In genomic region chr21:24428539-24429186, GRCh38 we compare ENCODE assay signal across 9 cellular contexts.
DNase-seq lines count a peak whose midpoint lies in the region; ATAC-seq and TF ChIP-seq lines count a peak whose summit lies in the region.
"Had no signal": no experiment of that assay in that cellular context is flagged by ENCODE, and none has a peak within 500 bp of the region (broad histone marks: within the 10 kb centered on the region; RNA-seq: fewer than 3 reads in every experiment).

No MANE protein-coding gene starts in this region.

- no peak overlapping the region for H3K4me2 ChIP-seq in GM23338

- TF ChIP-seq CTCF in tibial nerve (IDR thresholded peaks at IDR 0.05) = no peak
- TF ChIP-seq CTCF in GM23338 (conservative IDR thresholded peaks at IDR 0.05; ENCODE audit: low read depth in 2 of 2) = no peak

- H3K9me2 ChIP-seq in GM23338 (ENCODE audit: insufficient read depth) = no peaks in the 10 kb centered on the region

- H3K36me3 ChIP-seq in tibial nerve = no peaks in the 10 kb centered on the region
- no peaks in the 10 kb centered on the region for H3K36me3 ChIP-seq in GM23338 (ENCODE audit: insufficient read depth)

- no peak for TF ChIP-seq POLR2A in tibial nerve (IDR thresholded peaks at IDR 0.05)

- no peaks in the 10 kb centered on the region for H3K79me2 ChIP-seq in GM23338 (replicated peaks; ENCODE audit: insufficient read depth)

- no peak for TF ChIP-seq EP300 in tibial nerve (IDR thresholded peaks at IDR 0.05)

- peak overlapping the region; percentile 43 for H3K27ac Mint-ChIP-seq in activated CD4-positive, alpha-beta memory T cell treated with anti-CD3 and anti-CD28 coated beads for 36 hours
- no peak overlapping the region for H3K27ac Mint-ChIP-seq in GM23338

- no peaks in the 10 kb centered on the region for H3K27me3 Mint-ChIP-seq in activated CD4-positive, alpha-beta memory T cell treated with anti-CD3 and anti-CD28 coated beads for 36 hours
- peaks cover 3% of the 10 kb centered on the region for H3K27me3 Mint-ChIP-seq in GM23338 (ENCODE audit: insufficient read depth, low read depth, poor library complexity)

- no peaks in the 10 kb centered on the region for H3K27me3 ChIP-seq in tibial nerve
- peaks cover 18% of the 10 kb centered on the region for H3K27me3 ChIP-seq in GM23338 (ENCODE audit: insufficient read depth)

- 0 out of 2 replicates have a peak, but pooled peaks cover 4% of the 10 kb centered on the region for H4K20me1 ChIP-seq in GM23338 (replicated peaks; ENCODE audit: insufficient read depth)

- WGBS in tibial nerve, 2 donors = 54 to 66% methylated on average over 7 of the region's 7 CpGs

- no peaks in the 10 kb centered on the region for H3K9me3 ChIP-seq in tibial nerve

- peak overlapping the region in 2 of 4 donors; percentile 3 to 33 for H3K4me3 ChIP-seq in tibial nerve
- H3K4me3 ChIP-seq in GM23338 = no peak overlapping the region
- H3K4me3 ChIP-seq: SK-N-MC had no signal

- H3K4me1 ChIP-seq in tibial nerve (no peaks in the 10 kb centered on the region), GM23338 (ENCODE audit: insufficient read depth) (peaks cover 5% of the 10 kb centered on the region; the same call in 1 of the 2 replicates)

- H3F3A ChIP-seq in GM23338 (replicated peaks; ENCODE audit: low read depth) = no peaks in the 10 kb centered on the region

- H3K36me3 Mint-ChIP-seq in activated CD4-positive, alpha-beta memory T cell treated with anti-CD3 and anti-CD28 coated beads for 36 hours = no peaks in the 10 kb centered on the region
- peaks cover 7% of the 10 kb centered on the region; the same call in 2 of the 3 replicates for H3K36me3 Mint-ChIP-seq in GM23338 (ENCODE audit: low read depth)

- no peaks in the 10 kb centered on the region for H3K4me1 Mint-ChIP-seq in activated CD4-positive, alpha-beta memory T cell treated with anti-CD3 and anti-CD28 coated beads for 36 hours (ENCODE audit: low read depth)
- no peaks in the 10 kb centered on the region; the same call in 2 of the 3 replicates for H3K4me1 Mint-ChIP-seq in GM23338

- H3K27ac ChIP-seq in tibial nerve = no peak overlapping the region
- H3K27ac ChIP-seq in GM23338 (ENCODE audit: low read depth) = no peak overlapping the region
- H3K27ac ChIP-seq: SK-N-MC had no signal

- CTCF ChIA-PET in activated CD4-positive, alpha-beta memory T cell treated with anti-CD3 and anti-CD28 coated beads for 36 hours (lab: Charles Lee) = no interaction called here

- peak overlapping the region; percentile 73 for H3K4me3 Mint-ChIP-seq in activated CD4-positive, alpha-beta memory T cell treated with anti-CD3 and anti-CD28 coated beads for 36 hours
- no peak overlapping the region for H3K4me3 Mint-ChIP-seq in GM23338

- ATAC-seq in HG03103 (IDR thresholded peaks at IDR 0.05; ENCODE audit: low read depth, unreplicated experiment) (peak; percentile 86), GM23338 (no peak)

- intact Hi-C loops in activated CD4-positive, alpha-beta memory T cell treated with anti-CD3 and anti-CD28 coated beads for 36 hours (cut with micrococcal nuclease) = no loop called here

- no peak overlapping the region for H2AFZ ChIP-seq in GM23338

- peaks cover 2% of the 10 kb centered on the region for H3K9me3 Mint-ChIP-seq in activated CD4-positive, alpha-beta memory T cell treated with anti-CD3 and anti-CD28 coated beads for 36 hours
- peaks cover 66% of the 10 kb centered on the region for H3K9me3 Mint-ChIP-seq in GM23338

- peak; percentile 0 for DNase-seq in stimulated activated CD8-positive, alpha-beta memory T cell treated with anti-CD3 and anti-CD28 coated beads, Interleukin-12 subunit alpha, Interleukin-12 subunit beta, amount 100 ng/mL, for 24 hours (ENCODE audit: extremely low read depth)
- DNase-seq in stimulated activated CD8-positive, alpha-beta memory T cell treated with anti-CD3 and anti-CD28 coated beads, Interleukin-4, amount 100 ng/mL, for 48 hours = no peak
- DNase-seq in activated CD4-positive, alpha-beta memory T cell treated with anti-CD3 and anti-CD28 coated beads for 36 hours = no peak
- DNase-seq in NCI-H2196 treated with DMSO at 0.1 percent for 48 hours (lab: John Stamatoyannopoulos, UW; ENCODE audit: unreplicated experiment) (no peak), tibial nerve (ENCODE audit: low spot score in 2 of 2) (no peak), globus pallidus (ENCODE audit: low spot score) (no peak), GM23338 (ENCODE audit: low spot score) (no peak)

- POLR2A ChIA-PET in activated CD4-positive, alpha-beta memory T cell treated with anti-CD3 and anti-CD28 coated beads for 36 hours (lab: Charles Lee) = no interaction called here

TF ChIP-seq in GM23338, 12 proteins besides CTCF, POLR2A, EP300 and RAD21 (continues in another document):
- TF ChIP-seq ZNF331 (CRISPR knock-in tag; IDR thresholded peaks at IDR 0.05; ENCODE audit: low read depth) (no peak), POLR2AphosphoS5 (IDR thresholded peaks at IDR 0.05; ENCODE audit: low read depth) (no peak), CREB1 (CRISPR knock-in tag; IDR thresholded peaks at IDR 0.05; ENCODE audit: low read depth) (no peak), EZH2phosphoT487 (IDR thresholded peaks at IDR 0.05; ENCODE audit: unreplicated experiment) (no peak), STAT1 (IDR thresholded peaks at IDR 0.05; ENCODE audit: unreplicated experiment) (no peak), REST (IDR thresholded peaks at IDR 0.05; ENCODE audit: unreplicated experiment) (no peak), NANOG (IDR thresholded peaks at IDR 0.05; ENCODE audit: borderline replicate concordance) (no peak), JUNB (IDR thresholded peaks at IDR 0.05; ENCODE audit: unreplicated experiment) (no peak)
- TF ChIP-seq, protein P1, sequence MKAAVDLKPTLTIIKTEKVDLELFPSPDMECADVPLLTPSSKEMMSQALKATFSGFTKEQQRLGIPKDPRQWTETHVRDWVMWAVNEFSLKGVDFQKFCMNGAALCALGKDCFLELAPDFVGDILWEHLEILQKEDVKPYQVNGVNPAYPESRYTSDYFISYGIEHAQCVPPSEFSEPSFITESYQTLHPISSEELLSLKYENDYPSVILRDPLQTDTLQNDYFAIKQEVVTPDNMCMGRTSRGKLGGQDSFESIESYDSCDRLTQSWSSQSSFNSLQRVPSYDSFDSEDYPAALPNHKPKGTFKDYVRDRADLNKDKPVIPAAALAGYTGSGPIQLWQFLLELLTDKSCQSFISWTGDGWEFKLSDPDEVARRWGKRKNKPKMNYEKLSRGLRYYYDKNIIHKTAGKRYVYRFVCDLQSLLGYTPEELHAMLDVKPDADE (IDR thresholded peaks at IDR 0.05) = no peak
